ENCODE assay signal across 8 cellular contexts in the genomic region with DNA sequence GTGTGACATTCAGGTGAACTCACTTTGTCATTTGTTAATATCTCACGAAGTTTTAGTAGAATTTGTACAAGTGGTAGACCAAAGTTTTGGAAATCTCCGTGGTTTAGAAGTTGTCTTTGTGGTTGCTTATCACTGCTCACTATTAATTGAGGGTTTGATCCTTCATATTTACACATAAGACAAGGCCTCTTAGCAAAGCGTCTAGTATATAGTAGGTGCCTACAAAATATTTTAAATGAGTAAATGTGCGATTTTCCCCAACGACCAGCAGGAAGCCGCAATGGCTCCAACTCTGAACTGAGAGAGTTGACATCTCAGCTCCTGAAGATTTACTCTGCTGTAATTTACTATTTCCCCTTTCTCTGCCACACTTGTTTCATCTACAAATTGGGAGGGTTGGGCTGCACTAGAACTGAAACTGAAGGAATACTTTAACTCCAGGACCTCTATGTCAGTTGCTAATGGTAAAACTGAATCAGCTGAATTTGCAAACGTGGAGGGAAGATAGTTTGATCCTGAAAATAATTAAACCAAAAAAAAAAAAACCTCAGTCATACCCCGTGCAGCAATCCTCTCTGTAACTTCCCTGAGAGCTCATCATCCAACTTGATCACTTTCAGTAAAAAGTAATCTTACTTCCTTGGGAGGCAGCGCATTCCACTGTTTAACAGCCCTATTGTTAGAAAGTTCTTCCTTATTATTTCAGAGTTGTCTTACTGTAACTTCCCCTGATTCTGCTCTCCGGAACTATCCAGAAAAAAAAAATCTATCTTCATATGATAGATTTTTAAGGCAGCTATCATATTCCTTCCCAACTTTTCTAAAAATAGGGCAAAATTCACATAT. TPM values are rescaled to one million over a fixed set of nuclear protein-coding genes. Genes with fewer than 3 reads are reported as not detected.
DNase-seq lines count a peak whose midpoint lies in the region; ATAC-seq, FAIRE-seq and TF ChIP-seq lines count a peak whose summit lies in the region.

No MANE protein-coding gene starts in this region.

- peak overlapping the region; percentile 67 to 74 for H3K4me3 ChIP-seq in Panc1 (ENCODE audit: low read depth in 2 of 2, low read length in 2 of 2)
- peak overlapping the region; percentile 70 to 93 (median 77) for H3K4me3 ChIP-seq in esophagus muscularis mucosa
- H3K4me3 ChIP-seq in trophoblast cell (ENCODE audit: low read depth, low read length) = no peak overlapping the region

- no peak overlapping the region for H2BK5ac ChIP-seq in trophoblast cell (ENCODE audit: low read depth, low read length, poor library complexity)

- no peaks in the 10 kb centered on the region for H3K9me3 ChIP-seq in Panc1 (ENCODE audit: control insufficient read depth, insufficient read depth, low read depth, low read length)
- H3K9me3 ChIP-seq in esophagus muscularis mucosa = no peaks in the 10 kb centered on the region
- no peaks in the 10 kb centered on the region for H3K9me3 ChIP-seq in trophoblast cell (ENCODE audit: insufficient read depth, low read depth, low read length)

- ATAC-seq in Panc1 (no peak), GM21423 (IDR thresholded peaks at IDR 0.05; ENCODE audit: unreplicated experiment) (no peak), HG03354 (IDR thresholded peaks at IDR 0.05; ENCODE audit: poor library complexity, severe bottlenecking, unreplicated experiment) (no peak)

- TF ChIP-seq POLR2A in esophagus muscularis mucosa (IDR thresholded peaks at IDR 0.05; ENCODE audit: low read depth) = no peak

- peak; percentile 58 for FAIRE-seq in G401.6 (lab: Jason Lieb, UNC)

- H4K12ac ChIP-seq in trophoblast cell (ENCODE audit: low read depth, low read length) = no peak overlapping the region

- H3K4me1 ChIP-seq in Panc1 (ENCODE audit: control insufficient read depth, insufficient read depth, low read length) (peaks cover 46% of the 10 kb centered on the region), esophagus muscularis mucosa (peaks cover 15 to 41% (median 37%) of the 10 kb centered on the region in 4 donors), trophoblast cell (ENCODE audit: control insufficient read depth in 1 of 2, insufficient read depth in 2 of 2, low read length in 2 of 2) (peaks cover 0 to 3% of the 10 kb centered on the region in 2 experiments)

- peaks cover 16% of the 10 kb centered on the region for H3K79me1 ChIP-seq in trophoblast cell (ENCODE audit: low read length)

- intact Hi-C loops in Panc1 (cut with micrococcal nuclease; ENCODE audit: unreplicated experiment) (no loop called here), esophagus muscularis mucosa (cut with DNase I) (no loop called here)

- no peak overlapping the region for H3K4ac ChIP-seq in trophoblast cell (ENCODE audit: low read depth, low read length)

- no peak overlapping the region for H3K23ac ChIP-seq in trophoblast cell (ENCODE audit: low read length)

- CTCF ChIA-PET in Panc1 (lab: Charles Lee) = interaction anchor here (0.6 to 0.9 kb wide), 2 partner anchors 18 to 28 kb away, joined by 3 to 5 read pairs; no protein-coding TSS in a partner anchor

- peak overlapping the region; percentile 97 for H3K4me2 ChIP-seq in trophoblast cell (ENCODE audit: low read length)

- H2AK5ac ChIP-seq in trophoblast cell (ENCODE audit: low read length) = no peak overlapping the region

- no peaks in the 10 kb centered on the region; the same call in 1 of the 2 replicates for H3K36me3 ChIP-seq in Panc1 (ENCODE audit: control insufficient read depth, insufficient read depth, low read length)
- peaks cover 0 to 1% (median 0%) of the 10 kb centered on the region in 4 donors for H3K36me3 ChIP-seq in esophagus muscularis mucosa
- H3K36me3 ChIP-seq in trophoblast cell (ENCODE audit: control insufficient read depth in 1 of 2, insufficient read depth in 2 of 2, low read length in 2 of 2) = no peaks in the 10 kb centered on the region

- H3K14ac ChIP-seq in trophoblast cell (ENCODE audit: low read length) = no peak overlapping the region

- BruUV-seq in Panc1 (replicated peaks; lab: Mats Ljungman, UMichigan) = no TSS peak

- peak overlapping the region; percentile 97 for H3K27ac ChIP-seq in Panc1 (ENCODE audit: low read length)
- peak overlapping the region; percentile 91 to 99 (median 96) for H3K27ac ChIP-seq in esophagus muscularis mucosa (replicated peaks in 1 of 4)
- peak overlapping the region; percentile 100 for H3K27ac ChIP-seq in trophoblast cell (ENCODE audit: low read depth, low read length)

- H3K9ac ChIP-seq in trophoblast cell (ENCODE audit: low read length) = no peak overlapping the region

- no peak for TF ChIP-seq EP300 in esophagus muscularis mucosa (IDR thresholded peaks at IDR 0.05)

- TF ChIP-seq CTCF in Panc1 (IDR thresholded peaks at IDR 0.05) = no peak
- TF ChIP-seq CTCF in esophagus muscularis mucosa (IDR thresholded peaks at IDR 0.05) = no peak

- 65% methylated on average over 10 of the region's 10 CpGs for WGBS in esophagus muscularis mucosa
- WGBS in trophoblast cell (ENCODE audit: extremely low coverage, insufficient coverage, insufficient read length) = no CpG with 5 or more reads among the region's 10 CpGs

- H4K8ac ChIP-seq in trophoblast cell (ENCODE audit: low read depth, low read length) = no peak overlapping the region

- no peak overlapping the region for H2BK120ac ChIP-seq in trophoblast cell (ENCODE audit: insufficient read depth, low read length, poor library complexity)

- in situ Hi-C loops in Panc1 (cut with HindIII; ENCODE audit: low pct_unique_long_range_greater_than_20kb, low sequenced_read_pairs) = no loop called here

- H3K27me3 ChIP-seq in Panc1 (ENCODE audit: control insufficient read depth, insufficient read depth, low read length) (no peaks in the 10 kb centered on the region), esophagus muscularis mucosa (peaks cover 0 to 4% (median 0%) of the 10 kb centered on the region in 4 donors), trophoblast cell (ENCODE audit: insufficient read depth, low read length) (no peaks in the 10 kb centered on the region)

- peaks cover 12% of the 10 kb centered on the region for H3K79me2 ChIP-seq in trophoblast cell (ENCODE audit: control insufficient read depth, insufficient read depth, low read length, poor library complexity)

- no peak overlapping the region for H3K18ac ChIP-seq in trophoblast cell (ENCODE audit: low read length)

- DNase-seq in Panc1 (ENCODE audit: low read depth, low spot score) = no peak
- no peak for DNase-seq in esophagus muscularis mucosa (ENCODE audit: extremely low spot score)
- DNase-seq in trophoblast cell = no peak
- no peak for DNase-seq in COR-L47 (lab: John Stamatoyannopoulos, UW)
- DNase-seq in kidney glomerular epithelial cell (lab: John Stamatoyannopoulos, UW) = no peak

- POLR2A ChIA-PET in Panc1 (lab: Charles Lee) = interaction anchor here (0.6 to 0.9 kb wide), 2 partner anchors 10 to 17 kb away, joined by 3 to 4 read pairs; a partner anchor contains a TSS

- no peak overlapping the region for H4K91ac ChIP-seq in trophoblast cell (ENCODE audit: low read depth, low read length)

- no peak overlapping the region for H2BK12ac ChIP-seq in trophoblast cell (ENCODE audit: low read length)

- no peak overlapping the region for H2AFZ ChIP-seq in trophoblast cell (ENCODE audit: insufficient read depth, low read length, poor library complexity)

RNA-seq across cellular contexts. Expression of a gene that starts 1.3 kb away (rescaled TPM):
- total RNA-seq in Panc1 (2021; ENCODE audit: unreplicated experiment) (65.0 TPM), esophagus muscularis mucosa (10 to 100 TPM; 44.6 to 59.4 (median 53.4) TPM)
- polyA plus RNA-seq in Panc1 (2012; ENCODE audit: insufficient read length) = 30.9 TPM
- 14.4 and 15.1 TPM in 2 replicates for polyA plus RNA-seq in trophoblast cell (2013)

RNA-seq across cellular contexts. Expression of a gene that starts 9.6 kb away (rescaled TPM):
- total RNA-seq in Panc1 (2021; ENCODE audit: unreplicated experiment) = 263 TPM
- 316 TPM for polyA plus RNA-seq in Panc1 (2012; ENCODE audit: insufficient read length)
- 100 to 1,000 TPM in 2 of 4 donors, 10 to 100 TPM in 2; 57.3 to 152 (median 105) TPM for total RNA-seq in esophagus muscularis mucosa
- polyA plus RNA-seq in trophoblast cell (2013) = 101 and 108 TPM in 2 replicates
